28 cellular contexts compared by ENCODE assay signal in genomic region chr5:10348258-10348657, GRCh38. TPM values are rescaled to one million over a fixed set of nuclear protein-coding genes. Genes with fewer than 3 reads are reported as not detected.
"Had no signal": no experiment of that assay in that cellular context is flagged by ENCODE, and none has a peak within 500 bp of the region (broad histone marks: within the 10 kb centered on the region; RNA-seq: fewer than 3 reads in every experiment).

No MANE protein-coding gene starts in this region.

- H3K9me3 ChIP-seq: SJCRH30 had no signal

- H3K4me3 ChIP-seq: cardiac muscle cell, SJCRH30, SK-N-MC had no signal

- H3K36me3 Mint-ChIP-seq: activated CD4-positive, alpha-beta memory T cell treated with anti-CD3 and anti-CD28 coated beads for 36 hours; activated naive CD4-positive, alpha-beta T cell treated with anti-CD3 and anti-CD28 coated beads, Interleukin-2, amount 10 ng/mL, durations not matched to agents 7 days and 5 days; activated naive CD8-positive, alpha-beta T cell had no signal

- H3K27me3 Mint-ChIP-seq: activated CD4-positive, alpha-beta memory T cell treated with anti-CD3 and anti-CD28 coated beads for 36 hours; activated naive CD4-positive, alpha-beta T cell treated with anti-CD3 and anti-CD28 coated beads, Interleukin-2, amount 10 ng/mL, durations not matched to agents 7 days and 5 days; activated naive CD8-positive, alpha-beta T cell; activated naive CD8-positive, alpha-beta T cell treated with anti-CD3 and anti-CD28 coated beads, Interleukin-2, amount 50 U/mL, for 24 hours; central memory CD8-positive, alpha-beta T cell had no signal

- H3K36me3 ChIP-seq: cardiac muscle cell, SJCRH30 had no signal

- ATAC-seq: activated naive CD8-positive, alpha-beta T cell treated with anti-CD3 and anti-CD28 coated beads, Interleukin-2, amount 50 U/mL, for 24 hours; Panc1 had no signal

- DNase-seq: activated CD4-positive, alpha-beta memory T cell treated with anti-CD3 and anti-CD28 coated beads for 36 hours; activated CD4-positive, alpha-beta T cell treated with anti-CD3 and anti-CD28 coated beads, Interleukin-2, amount 50 U/mL, for 1 hour; activated CD8-positive, alpha-beta memory T cell treated with anti-CD3 and anti-CD28 coated beads, Interleukin-2, amount 50 U/mL, for 4 hours; activated effector memory CD4-positive, alpha-beta T cell treated with Interleukin-2 at 50 U/mL for 16 hours; activated naive CD4-positive, alpha-beta T cell treated with anti-CD3 and anti-CD28 coated beads, Interleukin-2, amount 10 ng/mL, durations not matched to agents 7 days and 5 days; activated naive CD8-positive, alpha-beta T cell treated with anti-CD3 and anti-CD28 coated beads, Interleukin-2, amount 50 U/mL, for 24 hours; activated T-cell treated with anti-CD3 and anti-CD28 coated beads, Interleukin-2, amount 50 U/mL, for 48 hours; anterior cingulate cortex; Karpas-422; KBM-7; MV-4-11; NCI-H1092; NCI-H1436 treated with DMSO at 0.1 percent for 48 hours; NCI-H1694 treated with DMSO at 0.1 percent for 48 hours; NCI-H2029; NCI-H2171 treated with DMSO at 0.1 percent for 48 hours; NCI-H2227 treated with DMSO at 0.1 percent for 48 hours; NCI-H510A treated with DMSO at 0.1 percent for 48 hours; NCI-H526 treated with DMSO at 0.1 percent for 48 hours; NCI-H774; SHP77; SJCRH30; T1000 had no signal

- H3K27ac ChIP-seq: cardiac muscle cell, SJCRH30, SK-N-MC had no signal

- H3K4me3 Mint-ChIP-seq: activated CD4-positive, alpha-beta memory T cell treated with anti-CD3 and anti-CD28 coated beads for 36 hours; activated naive CD4-positive, alpha-beta T cell treated with anti-CD3 and anti-CD28 coated beads, Interleukin-2, amount 10 ng/mL, durations not matched to agents 7 days and 5 days; activated naive CD8-positive, alpha-beta T cell; activated naive CD8-positive, alpha-beta T cell treated with anti-CD3 and anti-CD28 coated beads, Interleukin-2, amount 50 U/mL, for 24 hours; central memory CD8-positive, alpha-beta T cell had no signal

- H3K27me3 ChIP-seq: cardiac muscle cell, SJCRH30 had no signal

- H3K9me3 Mint-ChIP-seq: activated CD4-positive, alpha-beta memory T cell treated with anti-CD3 and anti-CD28 coated beads for 36 hours; activated naive CD4-positive, alpha-beta T cell treated with anti-CD3 and anti-CD28 coated beads, Interleukin-2, amount 10 ng/mL, durations not matched to agents 7 days and 5 days; activated naive CD8-positive, alpha-beta T cell treated with anti-CD3 and anti-CD28 coated beads, Interleukin-2, amount 50 U/mL, for 24 hours; central memory CD8-positive, alpha-beta T cell had no signal

- H3K4me1 ChIP-seq: SJCRH30 had no signal

- H3K4me1 Mint-ChIP-seq: central memory CD8-positive, alpha-beta T cell had no signal

- H3K27ac Mint-ChIP-seq: activated CD4-positive, alpha-beta memory T cell treated with anti-CD3 and anti-CD28 coated beads for 36 hours; activated naive CD4-positive, alpha-beta T cell treated with anti-CD3 and anti-CD28 coated beads, Interleukin-2, amount 10 ng/mL, durations not matched to agents 7 days and 5 days; activated naive CD8-positive, alpha-beta T cell; activated naive CD8-positive, alpha-beta T cell treated with anti-CD3 and anti-CD28 coated beads, Interleukin-2, amount 50 U/mL, for 24 hours had no signal

RNA-seq across cellular contexts. Expression of gene CMBL, which starts 40.6 kb away (rescaled TPM):
- total RNA-seq: SJCRH30 had no signal
